In the genomic region with DNA sequence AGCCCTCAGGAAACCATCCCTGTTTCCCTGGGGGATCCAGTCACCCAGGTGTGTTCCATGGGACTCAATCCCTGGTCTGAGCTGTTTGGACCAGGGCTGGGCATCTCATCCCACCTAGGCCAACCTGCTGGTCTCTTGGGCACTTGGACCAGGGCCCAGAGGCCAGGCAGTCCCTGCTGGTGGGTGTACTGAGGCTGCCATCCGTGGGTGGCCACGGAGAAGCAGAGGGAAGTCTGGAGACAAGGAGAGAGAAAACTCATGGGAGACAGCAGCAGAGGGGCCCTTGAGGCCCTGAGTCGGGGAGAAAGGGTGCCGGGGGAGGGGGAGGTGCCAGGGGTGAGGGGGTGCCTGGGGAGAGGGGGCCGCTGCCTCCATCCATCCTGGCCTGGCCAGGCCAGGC, we compare ENCODE assay signal across 23 cellular contexts.
"Had no signal": no experiment of that assay in that cellular context is flagged by ENCODE, and none has a peak within 500 bp of the region (broad histone marks: within the 10 kb centered on the region; RNA-seq: fewer than 3 reads in every experiment).

No MANE protein-coding gene starts in this region.

- ATAC-seq: activated CD8-positive, alpha-beta memory T cell treated with anti-CD3 and anti-CD28 coated beads, Interleukin-2, amount 10 ng/mL, durations not matched to agents 7 days and 5 days; activated T-cell treated with anti-CD3 and anti-CD28 coated beads, Interleukin-2, amount 50 U/mL, for 4 hours; T-helper 17 cell had no signal

- H3K4me1 Mint-ChIP-seq: activated B cell treated with CpG ODN at 0.5 μM for 24 hours; activated CD4-positive, alpha-beta T cell treated with anti-CD3 and anti-CD28 coated beads, Interleukin-2, amount 10 ng/mL, durations not matched to agents 24 days and 14 days; activated CD8-positive, alpha-beta memory T cell treated with anti-CD3 and anti-CD28 coated beads, Interleukin-2, amount 10 ng/mL, durations not matched to agents 7 days and 5 days; activated naive CD4-positive, alpha-beta T cell treated with anti-CD3 and anti-CD28 coated beads, Interleukin-2, amount 10 ng/mL, durations not matched to agents 7 days and 5 days had no signal

- H3K27me3 Mint-ChIP-seq: activated CD4-positive, alpha-beta T cell treated with anti-CD3 and anti-CD28 coated beads, Interleukin-2, amount 10 ng/mL, durations not matched to agents 24 days and 14 days; activated CD8-positive, alpha-beta memory T cell treated with anti-CD3 and anti-CD28 coated beads, Interleukin-2, amount 10 ng/mL, durations not matched to agents 7 days and 5 days; activated naive CD4-positive, alpha-beta T cell treated with anti-CD3 and anti-CD28 coated beads, Interleukin-2, amount 10 ng/mL, durations not matched to agents 7 days and 5 days had no signal

- H3K36me3 Mint-ChIP-seq: activated CD8-positive, alpha-beta memory T cell treated with anti-CD3 and anti-CD28 coated beads, Interleukin-2, amount 10 ng/mL, durations not matched to agents 7 days and 5 days; activated naive CD4-positive, alpha-beta T cell treated with anti-CD3 and anti-CD28 coated beads, Interleukin-2, amount 10 ng/mL, durations not matched to agents 7 days and 5 days had no signal

- H3K27ac ChIP-seq: breast epithelium, KMS-11, SJCRH30 had no signal

- H3K4me3 ChIP-seq: breast epithelium, SJCRH30 had no signal

- H3K4me1 ChIP-seq: breast epithelium, SJCRH30 had no signal

- H3K9me3 Mint-ChIP-seq: activated B cell treated with CpG ODN at 0.5 μM for 24 hours; activated CD4-positive, alpha-beta T cell treated with anti-CD3 and anti-CD28 coated beads, Interleukin-2, amount 10 ng/mL, durations not matched to agents 24 days and 14 days; activated naive CD4-positive, alpha-beta T cell treated with anti-CD3 and anti-CD28 coated beads, Interleukin-2, amount 10 ng/mL, durations not matched to agents 7 days and 5 days; activated T-cell treated with anti-CD3 and anti-CD28 coated beads, Interleukin-2, amount 50 U/mL, for 4 hours had no signal

- H3K27me3 ChIP-seq: SJCRH30 had no signal

- H3K4me3 Mint-ChIP-seq: activated B cell treated with CpG ODN at 0.5 μM for 24 hours; activated CD4-positive, alpha-beta T cell treated with anti-CD3 and anti-CD28 coated beads, Interleukin-2, amount 10 ng/mL, durations not matched to agents 24 days and 14 days; activated CD8-positive, alpha-beta memory T cell treated with anti-CD3 and anti-CD28 coated beads, Interleukin-2, amount 10 ng/mL, durations not matched to agents 7 days and 5 days; activated naive CD4-positive, alpha-beta T cell treated with anti-CD3 and anti-CD28 coated beads, Interleukin-2, amount 10 ng/mL, durations not matched to agents 7 days and 5 days; activated T-cell treated with anti-CD3 and anti-CD28 coated beads, Interleukin-2, amount 50 U/mL, for 4 hours; T-helper 17 cell had no signal

- H3K9me3 ChIP-seq: breast epithelium, SJCRH30 had no signal

- DNase-seq: activated CD4-positive, alpha-beta T cell treated with anti-CD3 and anti-CD28 coated beads for 1 hour; activated CD4-positive, alpha-beta T cell treated with anti-CD3 and anti-CD28 coated beads, Interleukin-2, amount 10 ng/mL, durations not matched to agents 24 days and 14 days; activated CD4-positive, alpha-beta T cell treated with anti-CD3 and anti-CD28 coated beads, Interleukin-2, amount 50 U/mL, for 48 hours; activated CD8-positive, alpha-beta memory T cell treated with anti-CD3 and anti-CD28 coated beads, Interleukin-2, amount 10 ng/mL, durations not matched to agents 7 days and 5 days; activated gamma-delta T cell treated with Interleukin-2 at 50 U/mL for 16 hours; activated T-cell treated with anti-CD3 and anti-CD28 coated beads, Interleukin-2, amount 50 U/mL, for 4 hours; central memory CD4-positive, alpha-beta T cell; NCI-H1092; NCI-H1417 treated with DMSO at 0.1 percent for 48 hours; NCI-H1694; NCI-H2029; NCI-H2107; NCI-H345; NCI-H510A; NCI-H526 treated with DMSO at 0.1 percent for 48 hours; NCI-H82; SJCRH30; T-helper 17 cell; T-helper 9 cell had no signal

- H3K36me3 ChIP-seq: breast epithelium, SJCRH30 had no signal

- H3K27ac Mint-ChIP-seq: activated B cell treated with CpG ODN at 0.5 μM for 24 hours; activated CD4-positive, alpha-beta T cell treated with anti-CD3 and anti-CD28 coated beads, Interleukin-2, amount 10 ng/mL, durations not matched to agents 24 days and 14 days; activated CD8-positive, alpha-beta memory T cell treated with anti-CD3 and anti-CD28 coated beads, Interleukin-2, amount 10 ng/mL, durations not matched to agents 7 days and 5 days; activated naive CD4-positive, alpha-beta T cell treated with anti-CD3 and anti-CD28 coated beads, Interleukin-2, amount 10 ng/mL, durations not matched to agents 7 days and 5 days; T-helper 17 cell had no signal
